7 cellular contexts compared by ENCODE assay signal in genomic region chr16:53775821-53776431, GRCh38.
A peak's percentile ranks its signal among the peaks of the same experiment; 100 is the strongest.
DNase-seq lines count a peak whose midpoint lies in the region; ATAC-seq and TF ChIP-seq lines count a peak whose summit lies in the region.

No MANE protein-coding gene starts in this region.

- no peaks in the 10 kb centered on the region for H3K27me3 ChIP-seq in HL-60 (ENCODE audit: insufficient read depth, poor library complexity, severe bottlenecking)
- no peaks in the 10 kb centered on the region for H3K27me3 ChIP-seq in upper lobe of left lung

- TF ChIP-seq CTCF in HL-60 (IDR thresholded peaks at IDR 0.05; ENCODE audit: insufficient read depth, low read length), result no peak
- no peak for TF ChIP-seq CTCF in upper lobe of left lung (IDR thresholded peaks at IDR 0.05)

- H3K27ac ChIP-seq in HL-60 (replicated peaks) (no peak overlapping the region), upper lobe of left lung (peak overlapping the region in 3 of 4 donors; percentile 8 to 67 (median 54))

- TF ChIP-seq EP300 in upper lobe of left lung (IDR thresholded peaks at IDR 0.05), result peak in 2 of 4 donors; percentile 40 to 68

- no peak overlapping the region for H3K4me3 ChIP-seq in HL-60 (replicated peaks; ENCODE audit: insufficient read depth, low read length)
- no peak overlapping the region for H3K4me3 ChIP-seq in upper lobe of left lung

- ATAC-seq in upper lobe of left lung (ENCODE audit: low FRiP score in 2 of 2) (peak; percentile 68 to 91), HG02798 (IDR thresholded peaks at IDR 0.05; ENCODE audit: poor library complexity, unreplicated experiment) (no peak), GM18868 (IDR thresholded peaks at IDR 0.05; ENCODE audit: unreplicated experiment) (no peak), GM18505 (IDR thresholded peaks at IDR 0.05; ENCODE audit: unreplicated experiment) (no peak)

- 34 to 58% methylated on average over 7 of the region's 7 CpGs for WGBS in upper lobe of left lung, 2 donors

- H3K4me1 ChIP-seq in upper lobe of left lung, result peaks cover 54 to 79% (median 73%) of the 10 kb centered on the region in 4 donors

- H3K9me3 ChIP-seq in upper lobe of left lung, result no peaks in the 10 kb centered on the region

- TF ChIP-seq POLR2A in upper lobe of left lung (IDR thresholded peaks at IDR 0.05) (no peak), GM18505 (IDR thresholded peaks at IDR 0.05; ENCODE audit: borderline replicate concordance, extremely low read depth, insufficient read depth, insufficient read length) (no peak)

- H3K36me3 ChIP-seq in upper lobe of left lung, result no peaks in the 10 kb centered on the region

- DNase-seq in HL-60 (ENCODE audit: low read depth in 1 of 2, low spot score in 1 of 2) (peak; percentile 56 to 69), SW480 (ENCODE audit: low spot score) (peak; percentile 26), hepatic stellate cell (ENCODE audit: low spot score) (peak; percentile 52), upper lobe of left lung (peak in 1 of 2 donors; percentile 73)

Comparison
In these comparisons a context has a peak if more than half of its experiments do, and no peak if none do; other contexts are left out.
1. ATAC-seq: peak in upper lobe of left lung (2 of 2); none in HG02798 (single experiment), GM18868 (single experiment) and GM18505 (single experiment).